Comparison of ENCODE assay signal across 35 cellular contexts in genomic region chr4:102918859-102919258, GRCh38.
"Had no signal": no experiment of that assay in that cellular context is flagged by ENCODE, and none has a peak within 500 bp of the region (broad histone marks: within the 10 kb centered on the region; RNA-seq: fewer than 3 reads in every experiment).

No MANE protein-coding gene starts in this region.

- H3K36me3 ChIP-seq: MG63 had no signal

- DNase-seq: Karpas-422, Kasumi-1, MG63, MM.1S, MV-4-11, NCI-H1048, NCI-H1092, NCI-H1092 treated with DMSO at 0.1 percent for 48 hours, NCI-H1105, NCI-H1105 treated with DMSO at 0.1 percent for 48 hours, NCI-H1417, NCI-H1417 treated with DMSO at 0.1 percent for 48 hours, NCI-H1436, NCI-H1436 treated with DMSO at 0.1 percent for 48 hours, NCI-H1694, NCI-H1694 treated with DMSO at 0.1 percent for 48 hours, NCI-H187, NCI-H187 treated with DMSO at 0.1 percent for 48 hours, NCI-H1930, NCI-H2029, NCI-H2029 treated with DMSO at 0.1 percent for 48 hours, NCI-H2081, NCI-H2081 treated with DMSO at 0.1 percent for 48 hours, NCI-H2107, NCI-H2171, NCI-H2171 treated with DMSO at 0.1 percent for 48 hours, NCI-H2227 treated with DMSO at 0.1 percent for 48 hours, NCI-H226, NCI-H345, NCI-H446, NCI-H446 treated with DMSO at 0.1 percent for 48 hours, NCI-H510A, NCI-H510A treated with DMSO at 0.1 percent for 48 hours, NCI-H524, NCI-H524 treated with DMSO at 0.1 percent for 48 hours had no signal

- H3K9me3 ChIP-seq: MG63 had no signal

- H3K27me3 ChIP-seq: MG63 had no signal

- H3K4me3 ChIP-seq: MG63 had no signal
